Comparison of ENCODE assay signal across 23 cellular contexts in the genomic region with DNA sequence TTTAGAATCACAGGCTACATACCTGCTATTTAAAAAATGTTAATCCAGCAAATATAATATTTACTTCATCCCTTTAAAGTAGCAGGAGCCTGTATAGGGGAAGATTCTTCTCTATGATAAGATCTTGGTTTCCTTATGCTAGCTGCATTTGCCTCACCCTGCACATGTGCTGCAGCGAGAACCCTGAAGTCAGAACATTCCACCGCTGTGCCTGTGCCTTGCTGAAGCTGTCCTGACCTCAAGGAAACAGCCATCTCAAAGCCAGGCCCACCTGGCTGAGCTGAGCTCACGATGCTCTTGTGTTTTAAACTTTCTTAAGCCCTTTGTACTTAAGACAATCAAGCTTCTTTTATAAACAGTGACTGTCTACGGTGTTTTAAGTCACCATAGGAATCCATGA.
DNase-seq lines count a peak whose midpoint lies in the region; ATAC-seq and TF ChIP-seq lines count a peak whose summit lies in the region.
"Had no signal": no experiment of that assay in that cellular context is flagged by ENCODE, and none has a peak within 500 bp of the region (broad histone marks: within the 10 kb centered on the region; RNA-seq: fewer than 3 reads in every experiment).

No MANE protein-coding gene starts in this region.

- no peak overlapping the region for H3K4me2 ChIP-seq in SU-DHL-6 (ENCODE audit: low read depth, low read length, poor library complexity, severe bottlenecking)

- H3F3A ChIP-seq in SU-DHL-6 (ENCODE audit: insufficient read depth): no peaks in the 10 kb centered on the region

- TF ChIP-seq CTCF in SU-DHL-6 (IDR thresholded peaks at IDR 0.05; ENCODE audit: insufficient read depth, low read length, poor library complexity, severe bottlenecking): no peak
- TF ChIP-seq CTCF in breast epithelium (IDR thresholded peaks at IDR 0.05): no peak

- intact Hi-C loops in breast epithelium (cut with DNase I; ENCODE audit: low total_unique reads): no loop called here

- H3K4me1 ChIP-seq in breast epithelium: no peaks in the 10 kb centered on the region

- H3K79me2 ChIP-seq in SU-DHL-6 (ENCODE audit: insufficient read depth, low read length): no peaks in the 10 kb centered on the region

- no peak overlapping the region for H3K27ac Mint-ChIP-seq in activated naive CD8-positive, alpha-beta T cell treated with anti-CD3 and anti-CD28 coated beads for 36 hours
- H3K27ac Mint-ChIP-seq: CD4-positive, alpha-beta T cell; IgD-negative memory B cell; T-cell had no signal

- H3K9me3 ChIP-seq in SU-DHL-6 (ENCODE audit: insufficient read depth, low read length) (no peaks in the 10 kb centered on the region), breast epithelium (no peaks in the 10 kb centered on the region)

- H3K4me3 ChIP-seq in SU-DHL-6 (ENCODE audit: insufficient read depth, low read length, poor library complexity, severe bottlenecking): no peak overlapping the region
- no peak overlapping the region for H3K4me3 ChIP-seq in breast epithelium

- TF ChIP-seq POLR2A in breast epithelium (IDR thresholded peaks at IDR 0.05): no peak

- H3K27ac ChIP-seq in SU-DHL-6 (ENCODE audit: low read depth, low read length): no peak overlapping the region
- H3K27ac ChIP-seq in breast epithelium: no peak overlapping the region
- H3K27ac ChIP-seq: RWPE1 had no signal

- H3K4me3 Mint-ChIP-seq in activated naive CD8-positive, alpha-beta T cell treated with anti-CD3 and anti-CD28 coated beads for 36 hours: no peak overlapping the region
- H3K4me3 Mint-ChIP-seq: CD4-positive, alpha-beta T cell; IgD-negative memory B cell; T-cell had no signal

- H3K4me1 Mint-ChIP-seq in activated naive CD8-positive, alpha-beta T cell treated with anti-CD3 and anti-CD28 coated beads for 36 hours: no peaks in the 10 kb centered on the region
- H3K4me1 Mint-ChIP-seq: IgD-negative memory B cell, T-cell had no signal

- H4K20me1 ChIP-seq in SU-DHL-6 (ENCODE audit: low read depth, low read length): no peaks in the 10 kb centered on the region

- DNase-seq in HEK293T (ENCODE audit: extremely low spot score): no peak
- DNase-seq in iPS-NIHi11 (ENCODE audit: low spot score): peak; percentile 5
- DNase-seq in activated naive CD8-positive, alpha-beta T cell treated with anti-CD3 and anti-CD28 coated beads for 36 hours: no peak
- no peak for DNase-seq in NCI-H2196 (lab: John Stamatoyannopoulos, UW; ENCODE audit: unreplicated experiment)
- no peak for DNase-seq in breast epithelium (ENCODE audit: low spot score in 2 of 2)
- DNase-seq: CD4-positive, alpha-beta T cell; DND-41; GOT3; MV-4-11; NCI-H1105 treated with DMSO at 0.1 percent for 48 hours; NCI-H2029 treated with DMSO at 0.1 percent for 48 hours; NCI-H345; NCI-H524; NCI-H774; NK-92 treated with Interleukin-12 subunit alpha and Interleukin-12 subunit beta, amount 100 ng/mL, for 24 hours; OCI-M1; SIG-M5; T-cell had no signal

- no peaks in the 10 kb centered on the region for H3K36me3 Mint-ChIP-seq in activated naive CD8-positive, alpha-beta T cell treated with anti-CD3 and anti-CD28 coated beads for 36 hours
- H3K36me3 Mint-ChIP-seq: IgD-negative memory B cell, T-cell had no signal

- no peaks in the 10 kb centered on the region for H3K27me3 Mint-ChIP-seq in activated naive CD8-positive, alpha-beta T cell treated with anti-CD3 and anti-CD28 coated beads for 36 hours
- H3K27me3 Mint-ChIP-seq: CD4-positive, alpha-beta T cell; IgD-negative memory B cell; T-cell had no signal

- H2AFZ ChIP-seq in SU-DHL-6 (ENCODE audit: low read depth, low read length, severe bottlenecking): peak overlapping the region; percentile 87

- peaks cover 5% of the 10 kb centered on the region for H3K9me3 Mint-ChIP-seq in activated naive CD8-positive, alpha-beta T cell treated with anti-CD3 and anti-CD28 coated beads for 36 hours

- no peak for ATAC-seq in GM18870 (IDR thresholded peaks at IDR 0.05; ENCODE audit: unreplicated experiment)
- ATAC-seq: SK-N-SH treated with all-trans-retinoic acid at 6 μM for 48 hours, T-cell had no signal

- POLR2A ChIA-PET in HEK293T (lab: Yijun Ruan, JAX): no interaction called here

- H3K36me3 ChIP-seq in SU-DHL-6 (ENCODE audit: low read length) (no peaks in the 10 kb centered on the region), breast epithelium (no peaks in the 10 kb centered on the region)

- H3K9me2 ChIP-seq in SU-DHL-6 (replicated peaks; ENCODE audit: insufficient read depth, low read length): no peaks in the 10 kb centered on the region

- no peak overlapping the region for H3K9ac ChIP-seq in SU-DHL-6 (ENCODE audit: low read length)

- CTCF ChIA-PET in HEK293T (lab: Yijun Ruan, JAX): no interaction called here

- H3K27me3 ChIP-seq in SU-DHL-6 (ENCODE audit: low read length) (no peaks in the 10 kb centered on the region), breast epithelium (no peaks in the 10 kb centered on the region)

TF ChIP-seq in HEK293T, 16 proteins besides CTCF, POLR2A, EP300 and RAD21:
- TF ChIP-seq ELF4 (IDR thresholded peaks at IDR 0.05): no peak
- TF ChIP-seq FOXK2 (IDR thresholded peaks at IDR 0.05): no peak
- TF ChIP-seq FOXM1 (IDR thresholded peaks at IDR 0.05; ENCODE audit: borderline replicate concordance): no peak
- TF ChIP-seq TARDBP (IDR thresholded peaks at IDR 0.05): no peak
- no peak for TF ChIP-seq ZNF384 (IDR thresholded peaks at IDR 0.05)
- TF ChIP-seq CTBP1 (IDR thresholded peaks at IDR 0.05; ENCODE audit: borderline replicate concordance): no peak
- TF ChIP-seq HDGF (IDR thresholded peaks at IDR 0.05; ENCODE audit: borderline replicate concordance): 0 out of 2 replicates have a peak, but pooled peaks have one; percentile 17
- TF ChIP-seq BHLHE40 (IDR thresholded peaks at IDR 0.05; ENCODE audit: borderline replicate concordance): no peak
- TF ChIP-seq FOXA1 (IDR thresholded peaks at IDR 0.05): no peak
- TF ChIP-seq L3MBTL2 (conservative IDR thresholded peaks at IDR 0.05): peak; percentile 23; the same call in 1 of the 2 replicates
